8 cellular contexts compared by ENCODE assay signal in the genomic region with DNA sequence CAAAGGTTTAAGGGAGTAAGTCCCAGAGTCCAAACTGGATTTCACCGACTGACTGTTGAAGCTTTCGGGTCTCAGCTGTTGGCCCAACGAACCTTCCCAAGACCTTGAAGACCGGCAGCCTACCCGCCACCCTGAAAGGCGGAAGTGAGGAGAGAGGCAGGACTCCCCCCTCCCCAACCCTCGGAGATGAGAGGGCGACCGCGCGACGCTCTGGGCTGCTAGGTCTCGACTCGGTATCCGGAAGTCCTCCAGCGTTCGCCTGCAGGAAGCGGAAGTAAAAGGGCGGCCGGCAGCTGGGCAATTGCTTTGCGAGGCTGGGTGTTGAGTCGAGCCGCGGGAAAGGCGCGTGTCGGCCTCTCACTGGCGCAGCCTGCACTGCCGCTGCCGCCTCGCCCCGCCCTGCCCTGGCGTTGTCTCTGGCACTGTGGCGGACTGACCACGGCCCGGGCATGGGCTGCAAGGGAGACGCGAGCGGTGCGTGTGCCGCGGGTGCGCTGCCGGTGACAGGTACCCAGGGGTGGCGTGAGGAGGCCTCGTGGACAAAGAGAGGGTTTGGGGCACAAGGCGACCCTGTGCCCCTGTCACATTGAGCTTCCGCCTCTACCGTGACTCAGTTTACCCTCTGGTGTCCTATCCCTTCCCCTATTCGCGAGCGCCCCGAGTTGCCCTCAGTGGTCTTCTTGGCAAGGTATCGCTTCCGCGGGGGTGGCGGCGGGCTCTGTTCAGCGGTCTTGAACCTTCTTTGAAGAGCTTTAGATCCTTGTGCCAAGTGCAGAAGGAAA. TPM values are rescaled to one million over a fixed set of nuclear protein-coding genes. Genes with fewer than 3 reads are reported as not detected.
A peak's percentile ranks its signal among the peaks of the same experiment; 100 is the strongest.
DNase-seq lines count a peak whose midpoint lies in the region; ATAC-seq lines count a peak whose summit lies in the region.

A gene with protein sequence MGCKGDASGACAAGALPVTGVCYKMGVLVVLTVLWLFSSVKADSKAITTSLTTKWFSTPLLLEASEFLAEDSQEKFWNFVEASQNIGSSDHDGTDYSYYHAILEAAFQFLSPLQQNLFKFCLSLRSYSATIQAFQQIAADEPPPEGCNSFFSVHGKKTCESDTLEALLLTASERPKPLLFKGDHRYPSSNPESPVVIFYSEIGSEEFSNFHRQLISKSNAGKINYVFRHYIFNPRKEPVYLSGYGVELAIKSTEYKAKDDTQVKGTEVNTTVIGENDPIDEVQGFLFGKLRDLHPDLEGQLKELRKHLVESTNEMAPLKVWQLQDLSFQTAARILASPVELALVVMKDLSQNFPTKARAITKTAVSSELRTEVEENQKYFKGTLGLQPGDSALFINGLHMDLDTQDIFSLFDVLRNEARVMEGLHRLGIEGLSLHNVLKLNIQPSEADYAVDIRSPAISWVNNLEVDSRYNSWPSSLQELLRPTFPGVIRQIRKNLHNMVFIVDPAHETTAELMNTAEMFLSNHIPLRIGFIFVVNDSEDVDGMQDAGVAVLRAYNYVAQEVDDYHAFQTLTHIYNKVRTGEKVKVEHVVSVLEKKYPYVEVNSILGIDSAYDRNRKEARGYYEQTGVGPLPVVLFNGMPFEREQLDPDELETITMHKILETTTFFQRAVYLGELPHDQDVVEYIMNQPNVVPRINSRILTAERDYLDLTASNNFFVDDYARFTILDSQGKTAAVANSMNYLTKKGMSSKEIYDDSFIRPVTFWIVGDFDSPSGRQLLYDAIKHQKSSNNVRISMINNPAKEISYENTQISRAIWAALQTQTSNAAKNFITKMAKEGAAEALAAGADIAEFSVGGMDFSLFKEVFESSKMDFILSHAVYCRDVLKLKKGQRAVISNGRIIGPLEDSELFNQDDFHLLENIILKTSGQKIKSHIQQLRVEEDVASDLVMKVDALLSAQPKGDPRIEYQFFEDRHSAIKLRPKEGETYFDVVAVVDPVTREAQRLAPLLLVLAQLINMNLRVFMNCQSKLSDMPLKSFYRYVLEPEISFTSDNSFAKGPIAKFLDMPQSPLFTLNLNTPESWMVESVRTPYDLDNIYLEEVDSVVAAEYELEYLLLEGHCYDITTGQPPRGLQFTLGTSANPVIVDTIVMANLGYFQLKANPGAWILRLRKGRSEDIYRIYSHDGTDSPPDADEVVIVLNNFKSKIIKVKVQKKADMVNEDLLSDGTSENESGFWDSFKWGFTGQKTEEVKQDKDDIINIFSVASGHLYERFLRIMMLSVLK (N-terminal part only) (plus strand): TSS at position 292 of the 782 bp plus-strand sequence. CDS start 158 bp downstream, at position 450.

- no peaks in the 10 kb centered on the region for H3K27me3 ChIP-seq in BLaER1

- no peaks in the 10 kb centered on the region for H3K9me3 ChIP-seq in BLaER1

- H4K20me1 ChIP-seq in BLaER1 = peaks cover 34% of the 10 kb centered on the region

- H3K9ac ChIP-seq in BLaER1 = peak within 1 kb of the TSS; percentile 83

- H3K4me3 ChIP-seq in BLaER1 = peak within 1 kb of the TSS; percentile 79

- H3K4me2 ChIP-seq in BLaER1 = peak within 1 kb of the TSS; percentile 90

- peaks cover 46% of the 10 kb centered on the region for H3K4me1 Mint-ChIP-seq in activated CD4-positive, alpha-beta T cell treated with anti-CD3 and anti-CD28 coated beads, Interleukin-2, amount 10 ng/mL, durations not matched to agents 7 days and 5 days

- peak within 1 kb of the TSS; percentile 78 for H3K27ac ChIP-seq in BLaER1

- POLR2A ChIA-PET in activated CD4-positive, alpha-beta T cell treated with anti-CD3 and anti-CD28 coated beads, Interleukin-2, amount 10 ng/mL, durations not matched to agents 7 days and 5 days (lab: Charles Lee) = interaction anchor here (0.6 to 1.1 kb wide), 2 partner anchors 10 to 18 kb away, joined by 3 to 4 read pairs; no protein-coding TSS in a partner anchor

- CTCF ChIA-PET in activated CD4-positive, alpha-beta T cell treated with anti-CD3 and anti-CD28 coated beads, Interleukin-2, amount 10 ng/mL, durations not matched to agents 7 days and 5 days (lab: Charles Lee) = interaction anchor here (0.6 to 0.9 kb wide), 2 partner anchors 14 to 288 kb away, joined by 3 to 4 read pairs; no protein-coding TSS in a partner anchor

- H3K27me3 Mint-ChIP-seq in activated CD4-positive, alpha-beta T cell treated with anti-CD3 and anti-CD28 coated beads, Interleukin-2, amount 10 ng/mL, durations not matched to agents 7 days and 5 days = no peaks in the 10 kb centered on the region

- ATAC-seq in GM19328 (IDR thresholded peaks at IDR 0.05; ENCODE audit: unreplicated experiment) = peak; percentile 94
- peak; percentile 96 for ATAC-seq in HG03520 (IDR thresholded peaks at IDR 0.05; ENCODE audit: unreplicated experiment)

- peaks cover 14% of the 10 kb centered on the region for H3K36me3 ChIP-seq in BLaER1

- DNase-seq in NCI-H69 (lab: John Stamatoyannopoulos, UW) = peak; percentile 96
- peak; percentile 96 for DNase-seq in activated CD4-positive, alpha-beta T cell treated with anti-CD3 and anti-CD28 coated beads, Interleukin-2, amount 10 ng/mL, durations not matched to agents 7 days and 5 days
- peak; percentile 97 for DNase-seq in dedifferentiated amniotic fluid mesenchymal stem cell (ENCODE audit: extremely low spot score)
- peak; percentile 99 for DNase-seq in left kidney (ENCODE audit: low read depth, low spot score)
- peak; percentile 92 for DNase-seq in stimulated activated CD4-positive, alpha-beta T cell treated with anti-CD3 and anti-CD28 coated beads, Interleukin-2, amount 100 ng/mL, for 24 hours

- H3K9me3 Mint-ChIP-seq in activated CD4-positive, alpha-beta T cell treated with anti-CD3 and anti-CD28 coated beads, Interleukin-2, amount 10 ng/mL, durations not matched to agents 7 days and 5 days = no peaks in the 10 kb centered on the region

- H3K4me1 ChIP-seq in BLaER1 = peaks cover 33% of the 10 kb centered on the region

- peak within 1 kb of the TSS; percentile 97 for H3K27ac Mint-ChIP-seq in activated CD4-positive, alpha-beta T cell treated with anti-CD3 and anti-CD28 coated beads, Interleukin-2, amount 10 ng/mL, durations not matched to agents 7 days and 5 days

- peak within 1 kb of the TSS; percentile 83 for H3K4me3 Mint-ChIP-seq in activated CD4-positive, alpha-beta T cell treated with anti-CD3 and anti-CD28 coated beads, Interleukin-2, amount 10 ng/mL, durations not matched to agents 7 days and 5 days

- H3K36me3 Mint-ChIP-seq in activated CD4-positive, alpha-beta T cell treated with anti-CD3 and anti-CD28 coated beads, Interleukin-2, amount 10 ng/mL, durations not matched to agents 7 days and 5 days (ENCODE audit: low read depth) = peaks cover 6% of the 10 kb centered on the region

RNA-seq across cellular contexts. Expression of the gene that starts here (rescaled TPM):
- 10 to 100 TPM; 64.3 to 70.7 TPM for total RNA-seq in activated CD4-positive, alpha-beta T cell treated with anti-CD3 and anti-CD28 coated beads, Interleukin-2, amount 10 ng/mL, durations not matched to agents 7 days and 5 days

Comparison
In these comparisons a context has a peak if more than half of its experiments do, and no peak if none do; other contexts are left out.
1. Peak in every context shown above with its lines: DNase-seq, ATAC-seq, H3K4me3 ChIP-seq and H3K27ac ChIP-seq.